ENCODE assay signal across 16 cellular contexts in the genomic region with DNA sequence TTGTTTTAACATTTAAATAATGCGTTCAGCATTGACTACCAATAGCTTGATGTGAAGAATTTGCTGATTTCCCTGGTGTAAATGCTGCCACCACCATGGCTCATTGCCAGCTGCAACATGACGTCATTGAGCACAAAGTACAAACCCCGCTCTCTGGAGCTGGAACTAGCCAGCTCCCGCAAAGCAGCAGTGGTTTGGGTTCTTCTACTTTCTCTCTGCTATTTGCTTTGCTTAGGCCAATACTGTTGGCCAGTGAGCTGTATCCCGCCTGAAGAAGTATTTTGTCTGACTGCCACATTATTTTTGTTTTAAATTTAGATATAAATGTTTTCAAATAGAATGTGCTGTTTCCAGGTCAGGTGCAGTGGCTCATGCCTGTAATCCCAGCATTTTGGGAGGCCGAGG. TPM values are rescaled to one million over a fixed set of nuclear protein-coding genes. Genes with fewer than 3 reads are reported as not detected.
A peak's percentile ranks its signal among the peaks of the same experiment; 100 is the strongest.
DNase-seq lines count a peak whose midpoint lies in the region; ATAC-seq and TF ChIP-seq lines count a peak whose summit lies in the region.
"Had no signal": no experiment of that assay in that cellular context is flagged by ENCODE, and none has a peak within 500 bp of the region (broad histone marks: within the 10 kb centered on the region; RNA-seq: fewer than 3 reads in every experiment).

No MANE protein-coding gene starts in this region.

- H3K27me3 Mint-ChIP-seq in glutamatergic neuron (ENCODE audit: unreplicated experiment) = no peaks in the 10 kb centered on the region
- H3K27me3 Mint-ChIP-seq: progenitor cell of endocrine pancreas had no signal

- no peak overlapping the region for H3K27ac ChIP-seq in Karpas-422 (ENCODE audit: low read length)

- in situ Hi-C loops in SK-MEL-5 (cut with HindIII; ENCODE audit: low pct_unique_long_range_greater_than_20kb, low sequenced_read_pairs) = no loop called here

- H3K4me3 ChIP-seq in Karpas-422 (ENCODE audit: low read length) = no peak overlapping the region

- H3K4me3 Mint-ChIP-seq in glutamatergic neuron (ENCODE audit: unreplicated experiment) = no peak overlapping the region
- H3K4me3 Mint-ChIP-seq: activated naive CD8-positive, alpha-beta T cell; T-cell had no signal

- no peaks in the 10 kb centered on the region for H4K20me1 ChIP-seq in Karpas-422 (ENCODE audit: insufficient read depth, low read depth, low read length)

- intact Hi-C loops in posterior vena cava (cut with DNase I) = loop anchor here in 1 of 2 donors (2.0 kb wide), 1 partner anchor 38 kb away; no protein-coding TSS in a partner anchor

- H3K79me2 ChIP-seq in Karpas-422 (ENCODE audit: low read length) = no peaks in the 10 kb centered on the region

- H3K36me3 Mint-ChIP-seq in glutamatergic neuron (ENCODE audit: unreplicated experiment) = no peaks in the 10 kb centered on the region
- H3K36me3 Mint-ChIP-seq: T-cell had no signal

- DNase-seq in COLO668 (lab: John Stamatoyannopoulos, UW; ENCODE audit: unreplicated experiment) (peak; percentile 33), HUDEP-2 (lab: John Stamatoyannopoulos, UW; ENCODE audit: unreplicated experiment in 76 of 76) (peak in 58 of 76 experiments; percentile 6 to 68 (median 38)), SK-MEL-5 (ENCODE audit: low read depth, low spot score) (peak; percentile 30), glutamatergic neuron (peak; percentile 35), Karpas-422 (no peak), posterior vena cava (ENCODE audit: low spot score) (no peak)
- DNase-seq in stimulated activated CD8-positive, alpha-beta memory T cell treated with anti-CD3 and anti-CD28 coated beads, Interleukin-4, amount 100 ng/mL, for 48 hours = no peak
- DNase-seq: caudate nucleus, DMS153, head of caudate nucleus, NCI-H187, T-cell had no signal

- no peaks in the 10 kb centered on the region for H3K9me3 ChIP-seq in Karpas-422 (ENCODE audit: low read length)

- H3K27me3 ChIP-seq in Karpas-422 (ENCODE audit: low read length) = no peaks in the 10 kb centered on the region

- H3K4me2 ChIP-seq in Karpas-422 (ENCODE audit: low read depth, low read length, poor library complexity, severe bottlenecking) = no peak overlapping the region

- no peak for TF ChIP-seq CTCF in glutamatergic neuron (IDR thresholded peaks at IDR 0.05; ENCODE audit: partially characterized antibody, unreplicated experiment)

- peaks cover 6% of the 10 kb centered on the region; the same call in 1 of the 2 replicates for H3K4me1 ChIP-seq in Karpas-422 (ENCODE audit: low read length)

- no peak overlapping the region for H3K27ac Mint-ChIP-seq in glutamatergic neuron (ENCODE audit: unreplicated experiment)
- H3K27ac Mint-ChIP-seq: activated naive CD8-positive, alpha-beta T cell; progenitor cell of endocrine pancreas; T-cell had no signal

- no peak for ATAC-seq in HG03039 (IDR thresholded peaks at IDR 0.05; ENCODE audit: unreplicated experiment)
- ATAC-seq: activated CD4-positive, CD25-positive, alpha-beta regulatory T cell treated with anti-CD3 and anti-CD28 coated beads, Interleukin-2, amount 50 U/mL, for 24 hours; T-cell had no signal

- H3K9me3 Mint-ChIP-seq in glutamatergic neuron (ENCODE audit: unreplicated experiment) = no peaks in the 10 kb centered on the region
- H3K9me3 Mint-ChIP-seq: T-cell had no signal

- H2AFZ ChIP-seq in Karpas-422 (ENCODE audit: low read length) = no peak overlapping the region

- H3K9ac ChIP-seq in Karpas-422 (ENCODE audit: low read length) = no peak overlapping the region

- peaks cover 4% of the 10 kb centered on the region for H3K4me1 Mint-ChIP-seq in glutamatergic neuron (ENCODE audit: low read depth, unreplicated experiment)
- H3K4me1 Mint-ChIP-seq: T-cell had no signal

- H3K9me2 ChIP-seq in Karpas-422 (replicated peaks; ENCODE audit: insufficient read depth, low read length) = no peaks in the 10 kb centered on the region

- H3K36me3 ChIP-seq in Karpas-422 (ENCODE audit: insufficient read depth, low read length) = no peaks in the 10 kb centered on the region

RNA-seq across cellular contexts. Expression of a gene that starts 47.4 kb away (rescaled TPM):
- total RNA-seq in SK-MEL-5 (2014; rRNA removed; shearing (Covaris generic)) = 44.6 and 46.2 TPM in 2 replicates
- polyA plus RNA-seq in SK-MEL-5 (2015; cell fraction: cytosol; rRNA removed) = 35.6 and 52.5 TPM in 2 replicates
- polyA plus RNA-seq in SK-MEL-5 (2015; cell fraction: nucleus; rRNA removed) = 25.4 and 28.2 TPM in 2 replicates
- total RNA-seq in glutamatergic neuron (ENCODE audit: unreplicated experiment) = 26.7 TPM
- total RNA-seq in Karpas-422 (2014; rRNA removed; shearing (Covaris generic); ENCODE audit: low replicate concordance) = 0.07 TPM in 1 of 2 replicates, not detected in the other
- 100 to 1,000 TPM in 1 of 2 donors, 10 to 100 TPM in 1; 74.6 to 110 TPM for total RNA-seq in posterior vena cava

Comparison
In these comparisons a context has a peak if more than half of its experiments do, and no peak if none do; other contexts are left out.
1. DNase-seq: peak in COLO668 (single experiment), HUDEP-2 (58 of 76), SK-MEL-5 (single experiment) and glutamatergic neuron (single experiment); none in Karpas-422 (single experiment), posterior vena cava (single experiment) and stimulated activated CD8-positive, alpha-beta memory T cell treated with anti-CD3 and anti-CD28 coated beads, Interleukin-4, amount 100 ng/mL, for 48 hours (single experiment).
2. RNA of a gene that starts 47.4 kb away (total RNA-seq): 74.6 to 110 TPM in posterior vena cava, 44.6 to 46.2 TPM in SK-MEL-5 and 26.7 TPM in glutamatergic neuron (single experiment); 0.07 TPM in Karpas-422; every median in the first group is over 10 times any median in the second.